In the genomic region with DNA sequence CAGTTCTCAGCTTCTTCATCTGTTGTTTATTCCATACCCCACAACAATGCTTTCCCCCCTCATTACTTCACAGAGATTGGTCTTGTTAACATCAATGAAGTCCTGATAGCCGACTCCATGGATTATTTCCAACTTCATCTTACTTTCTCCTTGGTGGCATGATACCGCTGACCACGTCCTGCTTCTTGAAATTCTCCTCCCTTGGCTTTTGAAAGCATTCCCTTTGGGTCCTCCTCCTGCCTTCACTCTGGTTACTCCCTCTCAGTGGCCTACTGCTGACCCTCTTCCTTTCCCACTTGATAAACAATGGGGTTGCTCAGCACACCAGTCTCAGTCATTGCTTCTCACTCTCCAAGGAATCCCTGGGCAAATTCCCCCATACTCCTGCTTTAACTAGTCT, we compare ENCODE assay signal across 32 cellular contexts.
"Had no signal": no experiment of that assay in that cellular context is flagged by ENCODE, and none has a peak within 500 bp of the region (broad histone marks: within the 10 kb centered on the region; RNA-seq: fewer than 3 reads in every experiment).

No MANE protein-coding gene starts in this region.

- H3K36me3 Mint-ChIP-seq: activated CD4-positive, alpha-beta memory T cell treated with anti-CD3 and anti-CD28 coated beads for 36 hours; activated CD8-positive, alpha-beta memory T cell treated with anti-CD3 and anti-CD28 coated beads, Interleukin-2, amount 10 ng/mL, durations not matched to agents 7 days and 5 days; activated naive CD4-positive, alpha-beta T cell treated with anti-CD3 and anti-CD28 coated beads, Interleukin-2, amount 50 U/mL, for 24 hours; activated naive CD8-positive, alpha-beta T cell treated with anti-CD3 and anti-CD28 coated beads for 36 hours; brain had no signal

- H3K4me3 ChIP-seq: ascending aorta, breast epithelium, cardiac muscle cell, colonic mucosa, esophagus squamous epithelium, gastrocnemius medialis, heart left ventricle had no signal

- H3K27ac ChIP-seq: ascending aorta, breast epithelium, cardiac muscle cell, colonic mucosa, esophagus squamous epithelium, foreskin keratinocyte, gastrocnemius medialis, heart left ventricle had no signal

- ATAC-seq: activated CD4-positive, alpha-beta T cell treated with anti-CD3 and anti-CD28 coated beads for 36 hours; activated CD8-positive, alpha-beta memory T cell treated with anti-CD3 and anti-CD28 coated beads, Interleukin-2, amount 10 ng/mL, durations not matched to agents 7 days and 5 days; activated CD8-positive, alpha-beta T cell treated with anti-CD3 and anti-CD28 coated beads, Interleukin-2, amount 10 ng/mL, durations not matched to agents 7 days and 5 days; activated naive CD8-positive, alpha-beta T cell treated with anti-CD3 and anti-CD28 coated beads, Interleukin-2, amount 50 U/mL, for 24 hours; effector memory CD8-positive, alpha-beta T cell; foreskin keratinocyte; gastrocnemius medialis; heart left ventricle had no signal

- H3K4me1 Mint-ChIP-seq: activated CD4-positive, alpha-beta T cell treated with anti-CD3 and anti-CD28 coated beads for 36 hours; activated CD4-positive, alpha-beta T cell treated with anti-CD3 and anti-CD28 coated beads, Interleukin-2, amount 10 ng/mL, durations not matched to agents 24 days and 14 days; activated naive CD4-positive, alpha-beta T cell treated with anti-CD3 and anti-CD28 coated beads, Interleukin-2, amount 50 U/mL, for 24 hours; activated naive CD8-positive, alpha-beta T cell treated with anti-CD3 and anti-CD28 coated beads for 36 hours had no signal

- H3K27me3 Mint-ChIP-seq: activated CD4-positive, alpha-beta memory T cell treated with anti-CD3 and anti-CD28 coated beads for 36 hours; activated naive CD8-positive, alpha-beta T cell treated with anti-CD3 and anti-CD28 coated beads for 36 hours had no signal

- H3K4me3 Mint-ChIP-seq: activated CD4-positive, alpha-beta memory T cell treated with anti-CD3 and anti-CD28 coated beads for 36 hours; activated CD4-positive, alpha-beta T cell treated with anti-CD3 and anti-CD28 coated beads for 36 hours; activated CD4-positive, alpha-beta T cell treated with anti-CD3 and anti-CD28 coated beads, Interleukin-2, amount 10 ng/mL, durations not matched to agents 24 days and 14 days; activated CD8-positive, alpha-beta memory T cell treated with anti-CD3 and anti-CD28 coated beads, Interleukin-2, amount 10 ng/mL, durations not matched to agents 7 days and 5 days; activated CD8-positive, alpha-beta T cell treated with anti-CD3 and anti-CD28 coated beads, Interleukin-2, amount 10 ng/mL, durations not matched to agents 7 days and 5 days; activated naive CD4-positive, alpha-beta T cell treated with anti-CD3 and anti-CD28 coated beads for 36 hours; activated naive CD4-positive, alpha-beta T cell treated with anti-CD3 and anti-CD28 coated beads, Interleukin-2, amount 50 U/mL, for 24 hours; activated naive CD8-positive, alpha-beta T cell treated with anti-CD3 and anti-CD28 coated beads for 36 hours; activated naive CD8-positive, alpha-beta T cell treated with anti-CD3 and anti-CD28 coated beads, Interleukin-2, amount 50 U/mL, for 24 hours; activated T-helper 1 cell treated with anti-CD3 and anti-CD28 coated beads, Interleukin-12 subunit alpha, Interleukin-12 subunit beta, Interleukin-2, Interleukin-4 antibody, amounts not matched to agents 30 ng/mL and 10 ng/mL and 1 ng/mL, durations not matched to agents 14 hours and 24 hours and 36 hours; brain; effector memory CD8-positive, alpha-beta T cell had no signal

- H3K9me3 Mint-ChIP-seq: activated CD4-positive, alpha-beta memory T cell treated with anti-CD3 and anti-CD28 coated beads for 36 hours; activated CD4-positive, alpha-beta T cell treated with anti-CD3 and anti-CD28 coated beads, Interleukin-2, amount 10 ng/mL, durations not matched to agents 24 days and 14 days; activated naive CD4-positive, alpha-beta T cell treated with anti-CD3 and anti-CD28 coated beads, Interleukin-2, amount 50 U/mL, for 24 hours; activated naive CD8-positive, alpha-beta T cell treated with anti-CD3 and anti-CD28 coated beads for 36 hours; activated naive CD8-positive, alpha-beta T cell treated with anti-CD3 and anti-CD28 coated beads, Interleukin-2, amount 50 U/mL, for 24 hours; activated T-helper 1 cell treated with anti-CD3 and anti-CD28 coated beads, Interleukin-12 subunit alpha, Interleukin-12 subunit beta, Interleukin-2, Interleukin-4 antibody, amounts not matched to agents 30 ng/mL and 10 ng/mL and 1 ng/mL, durations not matched to agents 14 hours and 24 hours and 36 hours; activated T-helper 2 cell treated with anti-CD3 and anti-CD28 coated beads, Interferon-gamma antibody, Interleukin-2, Interleukin-4, amounts not matched to agents 10 μg/mL and 5 μg/mL and 100 μg/mL, durations not matched to agents 14 hours and 24 hours and 36 hours had no signal

- H3K36me3 ChIP-seq: ascending aorta, breast epithelium, cardiac muscle cell, colonic mucosa, esophagus squamous epithelium, gastrocnemius medialis, heart left ventricle had no signal

- DNase-seq: activated CD4-positive, alpha-beta memory T cell treated with anti-CD3 and anti-CD28 coated beads for 36 hours; activated CD4-positive, alpha-beta T cell treated with anti-CD3 and anti-CD28 coated beads for 36 hours; activated CD4-positive, alpha-beta T cell treated with anti-CD3 and anti-CD28 coated beads, Interleukin-2, amount 10 ng/mL, durations not matched to agents 24 days and 14 days; activated CD4-positive, CD25-positive, alpha-beta regulatory T cell; activated CD4-positive, CD25-positive, alpha-beta regulatory T cell treated with anti-CD3 and anti-CD28 coated beads, Interleukin-2, amount 50 U/mL, for 72 hours; activated CD8-positive, alpha-beta memory T cell treated with anti-CD3 and anti-CD28 coated beads, Interleukin-2, amount 10 ng/mL, durations not matched to agents 7 days and 5 days; activated CD8-positive, alpha-beta memory T cell treated with anti-CD3 and anti-CD28 coated beads, Interleukin-2, amount 50 U/mL, for 4 hours; activated CD8-positive, alpha-beta T cell treated with anti-CD3 and anti-CD28 coated beads, Interleukin-2, amount 10 ng/mL, durations not matched to agents 7 days and 5 days; activated effector memory CD4-positive, alpha-beta T cell treated with anti-CD3 and anti-CD28 coated beads, Interleukin-2, amount 50 U/mL, for 16 hours; activated naive CD4-positive, alpha-beta T cell treated with anti-CD3 and anti-CD28 coated beads for 36 hours; activated naive CD8-positive, alpha-beta T cell treated with anti-CD3 and anti-CD28 coated beads for 36 hours; activated naive CD8-positive, alpha-beta T cell treated with anti-CD3 and anti-CD28 coated beads, Interleukin-2, amount 50 U/mL, for 24 hours; activated T-cell treated with anti-CD3 and anti-CD28 coated beads for 4 hours; activated T-cell treated with anti-CD3 and anti-CD28 coated beads, Interleukin-2, amount 50 U/mL, for 48 hours; central memory CD4-positive, alpha-beta T cell; cerebellar nuclear complex; colonic mucosa; effector memory CD8-positive, alpha-beta T cell; erythroblast; esophagus squamous epithelium; foreskin keratinocyte; gastrocnemius medialis; glutamatergic neuron; heart left ventricle; T-helper 2 cell had no signal

- H3K4me1 ChIP-seq: ascending aorta, breast epithelium, colonic mucosa, esophagus squamous epithelium, foreskin keratinocyte, gastrocnemius medialis had no signal

- H3K27me3 ChIP-seq: ascending aorta, breast epithelium, cardiac muscle cell, colonic mucosa, esophagus squamous epithelium, foreskin keratinocyte, gastrocnemius medialis, heart left ventricle had no signal

- H3K27ac Mint-ChIP-seq: activated CD4-positive, alpha-beta memory T cell treated with anti-CD3 and anti-CD28 coated beads for 36 hours; activated CD4-positive, alpha-beta T cell treated with anti-CD3 and anti-CD28 coated beads for 36 hours; activated CD4-positive, alpha-beta T cell treated with anti-CD3 and anti-CD28 coated beads, Interleukin-2, amount 10 ng/mL, durations not matched to agents 24 days and 14 days; activated CD8-positive, alpha-beta memory T cell treated with anti-CD3 and anti-CD28 coated beads, Interleukin-2, amount 10 ng/mL, durations not matched to agents 7 days and 5 days; activated CD8-positive, alpha-beta T cell treated with anti-CD3 and anti-CD28 coated beads, Interleukin-2, amount 10 ng/mL, durations not matched to agents 7 days and 5 days; activated naive CD4-positive, alpha-beta T cell treated with anti-CD3 and anti-CD28 coated beads for 36 hours; activated naive CD4-positive, alpha-beta T cell treated with anti-CD3 and anti-CD28 coated beads, Interleukin-2, amount 50 U/mL, for 24 hours; activated naive CD8-positive, alpha-beta T cell treated with anti-CD3 and anti-CD28 coated beads for 36 hours; activated naive CD8-positive, alpha-beta T cell treated with anti-CD3 and anti-CD28 coated beads, Interleukin-2, amount 50 U/mL, for 24 hours; activated T-helper 1 cell treated with anti-CD3 and anti-CD28 coated beads, Interleukin-12 subunit alpha, Interleukin-12 subunit beta, Interleukin-2, Interleukin-4 antibody, amounts not matched to agents 30 ng/mL and 10 ng/mL and 1 ng/mL, durations not matched to agents 14 hours and 24 hours and 36 hours; activated T-helper 2 cell treated with anti-CD3 and anti-CD28 coated beads, Interferon-gamma antibody, Interleukin-2, Interleukin-4, amounts not matched to agents 10 μg/mL and 5 μg/mL and 100 μg/mL, durations not matched to agents 14 hours and 24 hours and 36 hours; brain; effector memory CD8-positive, alpha-beta T cell had no signal

- H3K9me3 ChIP-seq: ascending aorta, breast epithelium, colonic mucosa, esophagus squamous epithelium, gastrocnemius medialis, heart left ventricle had no signal
